ENCODE assay signal across 27 cellular contexts in genomic region chr20:3226864-3227263, GRCh38.
"Had no signal": no experiment of that assay in that cellular context is flagged by ENCODE, and none has a peak within 500 bp of the region (broad histone marks: within the 10 kb centered on the region; RNA-seq: fewer than 3 reads in every experiment).

No MANE protein-coding gene starts in this region.

- DNase-seq: activated CD4-positive, alpha-beta memory T cell treated with anti-CD3 and anti-CD28 coated beads, Interleukin-2, amount 10 ng/mL, durations not matched to agents 7 days and 5 days; activated CD4-positive, alpha-beta T cell treated with anti-CD3 and anti-CD28 coated beads for 36 hours; activated CD4-positive, alpha-beta T cell treated with anti-CD3 and anti-CD28 coated beads, Interleukin-2, amount 50 U/mL, for 1 hour; activated CD8-positive, alpha-beta memory T cell treated with anti-CD3 and anti-CD28 coated beads, Interleukin-2, amount 50 U/mL, for 4 hours; activated effector memory CD4-positive, alpha-beta T cell treated with Interleukin-2 at 50 U/mL for 16 hours; activated naive CD4-positive, alpha-beta T cell; aorta; central memory CD4-positive, alpha-beta T cell; MG63; MV-4-11; NCI-H1092 treated with DMSO at 0.1 percent for 48 hours; NCI-H1417 treated with DMSO at 0.1 percent for 48 hours; NCI-H1694; NCI-H2029; NCI-H2107; NCI-H2171 treated with DMSO at 0.1 percent for 48 hours; NCI-H526; NCI-H82; OCI-M1; RPMI8226; SHP77 treated with DMSO at 0.1 percent for 48 hours; T-helper 2 cell had no signal

- H3K36me3 Mint-ChIP-seq: activated naive CD4-positive, alpha-beta T cell treated with anti-CD3 and anti-CD28 coated beads, Interleukin-2, amount 50 U/mL, for 24 hours had no signal

- H3K27ac ChIP-seq: breast epithelium, VCaP had no signal

- H3K4me3 ChIP-seq: breast epithelium, MG63 had no signal

- H3K4me3 Mint-ChIP-seq: activated CD4-positive, alpha-beta memory T cell treated with anti-CD3 and anti-CD28 coated beads, Interleukin-2, amount 10 ng/mL, durations not matched to agents 7 days and 5 days; activated CD4-positive, alpha-beta T cell treated with anti-CD3 and anti-CD28 coated beads for 36 hours; activated naive CD4-positive, alpha-beta T cell treated with anti-CD3 and anti-CD28 coated beads, Interleukin-2, amount 50 U/mL, for 24 hours; activated T-helper 1 cell treated with anti-CD3 and anti-CD28 coated beads, Interleukin-12 subunit alpha, Interleukin-12 subunit beta, Interleukin-2, Interleukin-4 antibody, amounts not matched to agents 30 ng/mL and 10 ng/mL and 1 ng/mL, durations not matched to agents 14 hours and 24 hours and 36 hours had no signal

- H3K4me1 ChIP-seq: breast epithelium had no signal

- H3K27me3 ChIP-seq: breast epithelium, MG63 had no signal

- H3K27ac Mint-ChIP-seq: activated CD4-positive, alpha-beta memory T cell treated with anti-CD3 and anti-CD28 coated beads, Interleukin-2, amount 10 ng/mL, durations not matched to agents 7 days and 5 days; activated CD4-positive, alpha-beta T cell treated with anti-CD3 and anti-CD28 coated beads for 36 hours; activated T-helper 1 cell treated with anti-CD3 and anti-CD28 coated beads, Interleukin-12 subunit alpha, Interleukin-12 subunit beta, Interleukin-2, Interleukin-4 antibody, amounts not matched to agents 30 ng/mL and 10 ng/mL and 1 ng/mL, durations not matched to agents 14 hours and 24 hours and 36 hours had no signal

- H3K36me3 ChIP-seq: breast epithelium, MG63 had no signal

- H3K9me3 ChIP-seq: breast epithelium, MG63 had no signal

- H3K9me3 Mint-ChIP-seq: activated CD4-positive, alpha-beta memory T cell treated with anti-CD3 and anti-CD28 coated beads, Interleukin-2, amount 10 ng/mL, durations not matched to agents 7 days and 5 days; activated naive CD4-positive, alpha-beta T cell treated with anti-CD3 and anti-CD28 coated beads, Interleukin-2, amount 50 U/mL, for 24 hours; activated T-helper 1 cell treated with anti-CD3 and anti-CD28 coated beads, Interleukin-12 subunit alpha, Interleukin-12 subunit beta, Interleukin-2, Interleukin-4 antibody, amounts not matched to agents 30 ng/mL and 10 ng/mL and 1 ng/mL, durations not matched to agents 14 hours and 24 hours and 36 hours had no signal

- H3K27me3 Mint-ChIP-seq: activated CD4-positive, alpha-beta memory T cell treated with anti-CD3 and anti-CD28 coated beads, Interleukin-2, amount 10 ng/mL, durations not matched to agents 7 days and 5 days; activated CD4-positive, alpha-beta T cell treated with anti-CD3 and anti-CD28 coated beads for 36 hours; activated naive CD4-positive, alpha-beta T cell treated with anti-CD3 and anti-CD28 coated beads, Interleukin-2, amount 50 U/mL, for 24 hours had no signal

- ATAC-seq: activated CD4-positive, alpha-beta T cell treated with anti-CD3 and anti-CD28 coated beads for 36 hours; Panc1 had no signal
